Comparison of ENCODE assay signal across 1 cellular context in the genomic region with DNA sequence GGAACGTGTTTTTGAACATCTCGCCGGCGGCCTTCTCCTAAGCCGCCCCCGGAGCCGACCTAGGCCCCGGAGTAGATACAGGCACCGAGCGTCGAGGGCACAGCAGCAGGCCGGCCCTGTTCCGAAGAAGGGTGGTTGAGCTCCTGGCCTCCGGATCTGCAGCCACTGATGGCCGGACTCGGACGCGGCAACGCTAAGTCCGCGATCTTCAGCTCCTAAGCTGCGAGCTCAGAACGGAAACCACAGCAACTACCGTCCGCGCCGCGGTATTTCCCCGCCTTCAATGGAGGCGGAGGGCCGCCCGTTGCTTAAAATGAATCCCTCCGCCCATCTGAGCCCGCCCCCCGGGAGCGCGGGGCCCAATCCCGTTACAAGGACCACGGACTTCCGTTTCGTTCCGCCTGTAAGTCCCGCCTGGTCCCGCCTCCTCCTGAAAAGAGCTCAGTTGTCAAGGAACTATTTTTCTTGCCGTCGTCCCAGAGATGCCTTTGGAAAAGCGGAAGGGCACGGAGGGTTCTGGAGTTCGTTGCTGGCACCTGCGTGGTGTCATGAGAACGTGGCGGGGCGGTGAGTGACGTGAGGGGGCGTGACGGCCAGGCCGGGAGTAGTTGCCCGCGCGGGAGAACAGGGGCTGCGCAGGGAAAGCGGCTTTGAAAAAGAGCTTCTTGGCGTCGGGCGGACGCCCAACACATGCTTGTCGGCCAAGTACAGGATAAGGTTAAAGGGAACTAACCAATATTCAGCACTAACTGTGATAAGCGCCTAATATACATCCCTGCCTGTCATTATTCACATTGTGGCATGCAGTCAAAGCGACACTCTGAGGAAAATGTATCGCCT.
TF ChIP-seq lines count a peak whose summit lies in the region.

A gene (minus strand): TSS at position 285 of the 840 bp plus-strand sequence. CDS start 266 bp downstream, at position 19.

TF ChIP-seq in K562, 482 proteins besides CTCF, POLR2A, EP300 and RAD21 (continued from another document and continues in another):
- TF ChIP-seq ZNF76 (CRISPR knock-in tag; IDR thresholded peaks at IDR 0.05; ENCODE audit: borderline replicate concordance) (peak; percentile 58; the same call in 1 of the 2 replicates), JUN (IDR thresholded peaks at IDR 0.05; ENCODE audit: borderline replicate concordance, low read depth, low read length) (peak; percentile 63; the same call in 1 of the 2 replicates), JUN (CRISPR knock-in tag; IDR thresholded peaks at IDR 0.05; ENCODE audit: borderline replicate concordance) (peak; percentile 94; the same call in 1 of the 2 replicates), RBM25 (IDR thresholded peaks at IDR 0.05; ENCODE audit: low read depth, low read length, severe bottlenecking) (peak; percentile 77), PCBP2 (IDR thresholded peaks at IDR 0.05; ENCODE audit: low read depth, low read length, poor library complexity, severe bottlenecking) (no peak), MTA3 (IDR thresholded peaks at IDR 0.05; ENCODE audit: borderline replicate concordance) (peak; percentile 92; the same call in 1 of the 2 replicates), ZFP30 (CRISPR knock-in tag; IDR thresholded peaks at IDR 0.05; ENCODE audit: borderline replicate concordance) (no peak), ZNF253 (CRISPR knock-in tag; conservative IDR thresholded peaks at IDR 0.05) (no peak), NFIX (CRISPR knock-in tag; IDR thresholded peaks at IDR 0.05; ENCODE audit: low read depth) (no peak), RCOR1 (IDR thresholded peaks at IDR 0.05; ENCODE audit: borderline replicate concordance in 1 of 2, low read depth in 2 of 2, low read length in 2 of 2) (peak in 1 of 2 experiments; percentile 66; a peak in 3 of 4 replicates), CBX5 (IDR thresholded peaks at IDR 0.05; ENCODE audit: borderline replicate concordance, low read depth) (no peak), FOXM1 (IDR thresholded peaks at IDR 0.05; ENCODE audit: low read depth) (peak; percentile 73), FOXM1 (CRISPR knock-in tag; IDR thresholded peaks at IDR 0.05; ENCODE audit: low read depth) (peak; percentile 74; the same call in 1 of the 2 replicates), KAT7 (CRISPR knock-in tag; IDR thresholded peaks at IDR 0.05; ENCODE audit: borderline replicate concordance) (peak; percentile 79; the same call in 1 of the 2 replicates)
- TF ChIP-seq, protein P1, sequence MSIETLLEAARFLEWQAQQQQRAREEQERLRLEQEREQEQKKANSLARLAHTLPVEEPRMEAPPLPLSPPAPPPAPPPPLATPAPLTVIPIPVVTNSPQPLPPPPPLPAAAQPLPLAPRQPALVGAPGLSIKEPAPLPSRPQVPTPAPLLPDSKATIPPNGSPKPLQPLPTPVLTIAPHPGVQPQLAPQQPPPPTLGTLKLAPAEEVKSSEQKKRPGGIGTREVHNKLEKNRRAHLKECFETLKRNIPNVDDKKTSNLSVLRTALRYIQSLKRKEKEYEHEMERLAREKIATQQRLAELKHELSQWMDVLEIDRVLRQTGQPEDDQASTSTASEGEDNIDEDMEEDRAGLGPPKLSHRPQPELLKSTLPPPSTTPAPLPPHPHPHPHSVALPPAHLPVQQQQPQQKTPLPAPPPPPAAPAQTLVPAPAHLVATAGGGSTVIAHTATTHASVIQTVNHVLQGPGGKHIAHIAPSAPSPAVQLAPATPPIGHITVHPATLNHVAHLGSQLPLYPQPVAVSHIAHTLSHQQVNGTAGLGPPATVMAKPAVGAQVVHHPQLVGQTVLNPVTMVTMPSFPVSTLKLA (conservative IDR thresholded peaks at IDR 0.05): peak; percentile 98 to 99
- TF ChIP-seq, protein P2, sequence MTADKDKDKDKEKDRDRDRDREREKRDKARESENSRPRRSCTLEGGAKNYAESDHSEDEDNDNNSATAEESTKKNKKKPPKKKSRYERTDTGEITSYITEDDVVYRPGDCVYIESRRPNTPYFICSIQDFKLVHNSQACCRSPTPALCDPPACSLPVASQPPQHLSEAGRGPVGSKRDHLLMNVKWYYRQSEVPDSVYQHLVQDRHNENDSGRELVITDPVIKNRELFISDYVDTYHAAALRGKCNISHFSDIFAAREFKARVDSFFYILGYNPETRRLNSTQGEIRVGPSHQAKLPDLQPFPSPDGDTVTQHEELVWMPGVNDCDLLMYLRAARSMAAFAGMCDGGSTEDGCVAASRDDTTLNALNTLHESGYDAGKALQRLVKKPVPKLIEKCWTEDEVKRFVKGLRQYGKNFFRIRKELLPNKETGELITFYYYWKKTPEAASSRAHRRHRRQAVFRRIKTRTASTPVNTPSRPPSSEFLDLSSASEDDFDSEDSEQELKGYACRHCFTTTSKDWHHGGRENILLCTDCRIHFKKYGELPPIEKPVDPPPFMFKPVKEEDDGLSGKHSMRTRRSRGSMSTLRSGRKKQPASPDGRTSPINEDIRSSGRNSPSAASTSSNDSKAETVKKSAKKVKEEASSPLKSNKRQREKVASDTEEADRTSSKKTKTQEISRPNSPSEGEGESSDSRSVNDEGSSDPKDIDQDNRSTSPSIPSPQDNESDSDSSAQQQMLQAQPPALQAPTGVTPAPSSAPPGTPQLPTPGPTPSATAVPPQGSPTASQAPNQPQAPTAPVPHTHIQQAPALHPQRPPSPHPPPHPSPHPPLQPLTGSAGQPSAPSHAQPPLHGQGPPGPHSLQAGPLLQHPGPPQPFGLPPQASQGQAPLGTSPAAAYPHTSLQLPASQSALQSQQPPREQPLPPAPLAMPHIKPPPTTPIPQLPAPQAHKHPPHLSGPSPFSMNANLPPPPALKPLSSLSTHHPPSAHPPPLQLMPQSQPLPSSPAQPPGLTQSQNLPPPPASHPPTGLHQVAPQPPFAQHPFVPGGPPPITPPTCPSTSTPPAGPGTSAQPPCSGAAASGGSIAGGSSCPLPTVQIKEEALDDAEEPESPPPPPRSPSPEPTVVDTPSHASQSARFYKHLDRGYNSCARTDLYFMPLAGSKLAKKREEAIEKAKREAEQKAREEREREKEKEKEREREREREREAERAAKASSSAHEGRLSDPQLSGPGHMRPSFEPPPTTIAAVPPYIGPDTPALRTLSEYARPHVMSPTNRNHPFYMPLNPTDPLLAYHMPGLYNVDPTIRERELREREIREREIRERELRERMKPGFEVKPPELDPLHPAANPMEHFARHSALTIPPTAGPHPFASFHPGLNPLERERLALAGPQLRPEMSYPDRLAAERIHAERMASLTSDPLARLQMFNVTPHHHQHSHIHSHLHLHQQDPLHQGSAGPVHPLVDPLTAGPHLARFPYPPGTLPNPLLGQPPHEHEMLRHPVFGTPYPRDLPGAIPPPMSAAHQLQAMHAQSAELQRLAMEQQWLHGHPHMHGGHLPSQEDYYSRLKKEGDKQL (CRISPR knock-in tag; IDR thresholded peaks at IDR 0.05; ENCODE audit: borderline replicate concordance): no peak
- TF ChIP-seq, protein P3, sequence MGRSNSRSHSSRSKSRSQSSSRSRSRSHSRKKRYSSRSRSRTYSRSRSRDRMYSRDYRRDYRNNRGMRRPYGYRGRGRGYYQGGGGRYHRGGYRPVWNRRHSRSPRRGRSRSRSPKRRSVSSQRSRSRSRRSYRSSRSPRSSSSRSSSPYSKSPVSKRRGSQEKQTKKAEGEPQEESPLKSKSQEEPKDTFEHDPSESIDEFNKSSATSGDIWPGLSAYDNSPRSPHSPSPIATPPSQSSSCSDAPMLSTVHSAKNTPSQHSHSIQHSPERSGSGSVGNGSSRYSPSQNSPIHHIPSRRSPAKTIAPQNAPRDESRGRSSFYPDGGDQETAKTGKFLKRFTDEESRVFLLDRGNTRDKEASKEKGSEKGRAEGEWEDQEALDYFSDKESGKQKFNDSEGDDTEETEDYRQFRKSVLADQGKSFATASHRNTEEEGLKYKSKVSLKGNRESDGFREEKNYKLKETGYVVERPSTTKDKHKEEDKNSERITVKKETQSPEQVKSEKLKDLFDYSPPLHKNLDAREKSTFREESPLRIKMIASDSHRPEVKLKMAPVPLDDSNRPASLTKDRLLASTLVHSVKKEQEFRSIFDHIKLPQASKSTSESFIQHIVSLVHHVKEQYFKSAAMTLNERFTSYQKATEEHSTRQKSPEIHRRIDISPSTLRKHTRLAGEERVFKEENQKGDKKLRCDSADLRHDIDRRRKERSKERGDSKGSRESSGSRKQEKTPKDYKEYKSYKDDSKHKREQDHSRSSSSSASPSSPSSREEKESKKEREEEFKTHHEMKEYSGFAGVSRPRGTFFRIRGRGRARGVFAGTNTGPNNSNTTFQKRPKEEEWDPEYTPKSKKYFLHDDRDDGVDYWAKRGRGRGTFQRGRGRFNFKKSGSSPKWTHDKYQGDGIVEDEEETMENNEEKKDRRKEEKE (IDR thresholded peaks at IDR 0.05; ENCODE audit: borderline replicate concordance in 1 of 2, control insufficient read depth in 1 of 2, low read depth in 2 of 2, low read length in 1 of 2): 0 out of 4 replicates have a peak, but pooled peaks of 1 of the 2 experiments have one; percentile 52
- TF ChIP-seq, protein P4, sequence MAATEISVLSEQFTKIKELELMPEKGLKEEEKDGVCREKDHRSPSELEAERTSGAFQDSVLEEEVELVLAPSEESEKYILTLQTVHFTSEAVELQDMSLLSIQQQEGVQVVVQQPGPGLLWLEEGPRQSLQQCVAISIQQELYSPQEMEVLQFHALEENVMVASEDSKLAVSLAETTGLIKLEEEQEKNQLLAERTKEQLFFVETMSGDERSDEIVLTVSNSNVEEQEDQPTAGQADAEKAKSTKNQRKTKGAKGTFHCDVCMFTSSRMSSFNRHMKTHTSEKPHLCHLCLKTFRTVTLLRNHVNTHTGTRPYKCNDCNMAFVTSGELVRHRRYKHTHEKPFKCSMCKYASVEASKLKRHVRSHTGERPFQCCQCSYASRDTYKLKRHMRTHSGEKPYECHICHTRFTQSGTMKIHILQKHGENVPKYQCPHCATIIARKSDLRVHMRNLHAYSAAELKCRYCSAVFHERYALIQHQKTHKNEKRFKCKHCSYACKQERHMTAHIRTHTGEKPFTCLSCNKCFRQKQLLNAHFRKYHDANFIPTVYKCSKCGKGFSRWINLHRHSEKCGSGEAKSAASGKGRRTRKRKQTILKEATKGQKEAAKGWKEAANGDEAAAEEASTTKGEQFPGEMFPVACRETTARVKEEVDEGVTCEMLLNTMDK (IDR thresholded peaks at IDR 0.05; ENCODE audit: borderline replicate concordance, insufficient read depth, low read depth, low read length, poor library complexity, severe bottlenecking): no peak
- TF ChIP-seq, protein P5, sequence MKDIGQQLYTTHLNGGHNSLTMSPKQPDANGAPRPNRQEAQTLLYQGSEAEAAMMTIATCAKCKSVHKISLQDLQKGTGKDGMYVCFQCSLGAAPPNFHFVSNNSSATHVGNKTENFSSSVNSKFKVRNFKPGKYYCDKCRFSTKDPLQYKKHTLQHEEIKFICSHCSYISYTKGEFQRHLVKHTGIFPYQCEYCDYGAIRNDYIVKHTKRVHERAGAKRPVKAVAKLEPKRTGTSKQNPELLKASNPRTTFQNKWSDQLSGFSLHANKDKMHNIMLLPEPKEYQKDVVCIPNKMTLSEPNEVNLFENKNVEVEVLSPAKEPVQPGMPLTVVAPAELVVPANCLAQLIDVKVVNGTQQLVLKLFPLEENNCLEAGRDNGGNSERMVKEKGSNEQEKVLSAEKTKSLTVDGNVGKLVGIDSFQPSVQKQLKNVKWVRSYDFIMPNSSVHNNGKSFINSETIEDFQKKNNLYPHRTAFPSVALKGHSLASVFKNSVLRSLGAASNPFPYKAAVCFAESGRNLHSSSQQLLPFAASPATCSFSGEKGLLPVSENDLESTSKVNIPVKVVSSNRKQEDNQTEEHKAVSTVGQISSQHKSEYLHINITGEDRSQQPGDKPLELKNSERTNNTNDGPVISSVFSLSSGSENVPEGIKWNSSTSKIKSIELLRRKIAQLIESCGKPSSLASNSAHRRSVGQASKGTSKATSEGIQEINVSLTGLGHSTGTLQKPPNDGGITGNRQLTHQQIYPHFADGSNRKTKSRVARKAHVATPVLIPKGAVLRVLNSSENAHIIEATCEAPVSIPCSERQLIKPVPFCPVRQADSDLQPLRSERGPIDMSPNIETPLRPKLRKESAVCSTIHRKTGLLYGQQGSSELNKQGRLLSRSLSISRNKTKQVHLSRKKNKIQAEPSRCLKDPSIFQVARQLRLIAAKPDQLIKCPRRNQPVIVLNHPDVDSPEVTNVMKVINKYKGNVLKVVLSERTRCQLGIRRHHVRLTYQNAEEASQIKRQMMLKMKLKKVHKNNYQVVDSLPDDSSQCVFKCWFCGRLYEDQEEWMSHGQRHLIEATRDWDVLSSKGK (CRISPR knock-in tag; IDR thresholded peaks at IDR 0.05): no peak
- TF ChIP-seq, protein P6, sequence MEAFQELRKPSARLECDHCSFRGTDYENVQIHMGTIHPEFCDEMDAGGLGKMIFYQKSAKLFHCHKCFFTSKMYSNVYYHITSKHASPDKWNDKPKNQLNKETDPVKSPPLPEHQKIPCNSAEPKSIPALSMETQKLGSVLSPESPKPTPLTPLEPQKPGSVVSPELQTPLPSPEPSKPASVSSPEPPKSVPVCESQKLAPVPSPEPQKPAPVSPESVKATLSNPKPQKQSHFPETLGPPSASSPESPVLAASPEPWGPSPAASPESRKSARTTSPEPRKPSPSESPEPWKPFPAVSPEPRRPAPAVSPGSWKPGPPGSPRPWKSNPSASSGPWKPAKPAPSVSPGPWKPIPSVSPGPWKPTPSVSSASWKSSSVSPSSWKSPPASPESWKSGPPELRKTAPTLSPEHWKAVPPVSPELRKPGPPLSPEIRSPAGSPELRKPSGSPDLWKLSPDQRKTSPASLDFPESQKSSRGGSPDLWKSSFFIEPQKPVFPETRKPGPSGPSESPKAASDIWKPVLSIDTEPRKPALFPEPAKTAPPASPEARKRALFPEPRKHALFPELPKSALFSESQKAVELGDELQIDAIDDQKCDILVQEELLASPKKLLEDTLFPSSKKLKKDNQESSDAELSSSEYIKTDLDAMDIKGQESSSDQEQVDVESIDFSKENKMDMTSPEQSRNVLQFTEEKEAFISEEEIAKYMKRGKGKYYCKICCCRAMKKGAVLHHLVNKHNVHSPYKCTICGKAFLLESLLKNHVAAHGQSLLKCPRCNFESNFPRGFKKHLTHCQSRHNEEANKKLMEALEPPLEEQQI (IDR thresholded peaks at IDR 0.05): peak; percentile 80; the same call in 1 of the 2 replicates
- TF ChIP-seq, protein P7, sequence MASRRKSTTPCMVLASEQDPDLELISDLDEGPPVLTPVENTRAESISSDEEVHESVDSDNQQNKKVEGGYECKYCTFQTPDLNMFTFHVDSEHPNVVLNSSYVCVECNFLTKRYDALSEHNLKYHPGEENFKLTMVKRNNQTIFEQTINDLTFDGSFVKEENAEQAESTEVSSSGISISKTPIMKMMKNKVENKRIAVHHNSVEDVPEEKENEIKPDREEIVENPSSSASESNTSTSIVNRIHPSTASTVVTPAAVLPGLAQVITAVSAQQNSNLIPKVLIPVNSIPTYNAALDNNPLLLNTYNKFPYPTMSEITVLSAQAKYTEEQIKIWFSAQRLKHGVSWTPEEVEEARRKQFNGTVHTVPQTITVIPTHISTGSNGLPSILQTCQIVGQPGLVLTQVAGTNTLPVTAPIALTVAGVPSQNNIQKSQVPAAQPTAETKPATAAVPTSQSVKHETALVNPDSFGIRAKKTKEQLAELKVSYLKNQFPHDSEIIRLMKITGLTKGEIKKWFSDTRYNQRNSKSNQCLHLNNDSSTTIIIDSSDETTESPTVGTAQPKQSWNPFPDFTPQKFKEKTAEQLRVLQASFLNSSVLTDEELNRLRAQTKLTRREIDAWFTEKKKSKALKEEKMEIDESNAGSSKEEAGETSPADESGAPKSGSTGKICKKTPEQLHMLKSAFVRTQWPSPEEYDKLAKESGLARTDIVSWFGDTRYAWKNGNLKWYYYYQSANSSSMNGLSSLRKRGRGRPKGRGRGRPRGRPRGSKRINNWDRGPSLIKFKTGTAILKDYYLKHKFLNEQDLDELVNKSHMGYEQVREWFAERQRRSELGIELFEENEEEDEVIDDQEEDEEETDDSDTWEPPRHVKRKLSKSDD (conservative IDR thresholded peaks at IDR 0.05; ENCODE audit: low read length): no peak
- TF ChIP-seq, protein P8, sequence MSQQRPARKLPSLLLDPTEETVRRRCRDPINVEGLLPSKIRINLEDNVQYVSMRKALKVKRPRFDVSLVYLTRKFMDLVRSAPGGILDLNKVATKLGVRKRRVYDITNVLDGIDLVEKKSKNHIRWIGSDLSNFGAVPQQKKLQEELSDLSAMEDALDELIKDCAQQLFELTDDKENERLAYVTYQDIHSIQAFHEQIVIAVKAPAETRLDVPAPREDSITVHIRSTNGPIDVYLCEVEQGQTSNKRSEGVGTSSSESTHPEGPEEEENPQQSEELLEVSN (IDR thresholded peaks at IDR 0.05; ENCODE audit: borderline replicate concordance in 1 of 2, extremely low read depth in 1 of 2, insufficient read depth in 1 of 2, insufficient read length in 1 of 2, low read depth in 1 of 2, low read length in 1 of 2, poor library complexity in 1 of 2, severe bottlenecking in 1 of 2): peak; percentile 96 to 99
